Comparison of ENCODE assay signal across 17 cellular contexts in genomic region chr10:34190594-34190993, GRCh38.
"Had no signal": no experiment of that assay in that cellular context is flagged by ENCODE, and none has a peak within 500 bp of the region (broad histone marks: within the 10 kb centered on the region; RNA-seq: fewer than 3 reads in every experiment).

No MANE protein-coding gene starts in this region.

- ATAC-seq: activated naive CD8-positive, alpha-beta T cell treated with anti-CD3 and anti-CD28 coated beads, Interleukin-2, amount 50 U/mL, for 24 hours; body of pancreas; left colon; stimulated activated naive CD8-positive, alpha-beta T cell treated with anti-CD3 and anti-CD28 coated beads, Interleukin-15, amount 100 ng/mL, for 72 hours; T-cell had no signal

- H3K79me2 ChIP-seq: parathyroid adenoma had no signal

- H3K4me1 Mint-ChIP-seq: activated naive CD8-positive, alpha-beta T cell treated with anti-CD3 and anti-CD28 coated beads, Interleukin-2, amount 50 U/mL, for 24 hours; stimulated activated naive CD8-positive, alpha-beta T cell treated with anti-CD3 and anti-CD28 coated beads, Interleukin-15, amount 100 ng/mL, for 72 hours had no signal

- H3K36me3 Mint-ChIP-seq: T-cell had no signal

- H3K9me3 ChIP-seq: body of pancreas, vagina had no signal

- H3K4me3 Mint-ChIP-seq: activated naive CD8-positive, alpha-beta T cell treated with anti-CD3 and anti-CD28 coated beads, Interleukin-2, amount 50 U/mL, for 24 hours; stimulated activated naive CD8-positive, alpha-beta T cell treated with anti-CD3 and anti-CD28 coated beads, Interleukin-15, amount 100 ng/mL, for 72 hours; T-cell had no signal

- DNase-seq: activated CD4-positive, alpha-beta T cell treated with anti-CD3 and anti-CD28 coated beads for 4 hours; activated naive CD4-positive, alpha-beta T cell treated with Interleukin-2 at 50 U/mL for 16 hours; activated naive CD8-positive, alpha-beta T cell treated with anti-CD3 and anti-CD28 coated beads, Interleukin-2, amount 50 U/mL, for 24 hours; body of pancreas; cerebellar nuclear complex; dermis blood vessel endothelial cell; head of caudate nucleus; left colon; mammary epithelial cell; retina; stimulated activated CD4-positive, alpha-beta T cell treated with anti-CD3 and anti-CD28 coated beads, Interleukin-4, amount 100 ng/mL, for 4 hours; stimulated activated naive CD8-positive, alpha-beta T cell treated with anti-CD3 and anti-CD28 coated beads, Interleukin-15, amount 100 ng/mL, for 72 hours; T-cell; T1000 had no signal

- H3K36me3 ChIP-seq: vagina had no signal

- H3K9me3 Mint-ChIP-seq: activated naive CD8-positive, alpha-beta T cell treated with anti-CD3 and anti-CD28 coated beads, Interleukin-2, amount 50 U/mL, for 24 hours; stimulated activated naive CD8-positive, alpha-beta T cell treated with anti-CD3 and anti-CD28 coated beads, Interleukin-15, amount 100 ng/mL, for 72 hours; T-cell had no signal

- H3K27ac Mint-ChIP-seq: activated naive CD8-positive, alpha-beta T cell treated with anti-CD3 and anti-CD28 coated beads, Interleukin-2, amount 50 U/mL, for 24 hours; stimulated activated naive CD8-positive, alpha-beta T cell treated with anti-CD3 and anti-CD28 coated beads, Interleukin-15, amount 100 ng/mL, for 72 hours; T-cell had no signal

- H3K27me3 ChIP-seq: body of pancreas, vagina had no signal

- H3K27ac ChIP-seq: body of pancreas, parathyroid adenoma, vagina, VCaP had no signal

- H3K9ac ChIP-seq: parathyroid adenoma had no signal

- H3K4me1 ChIP-seq: parathyroid adenoma had no signal

- H3K4me3 ChIP-seq: body of pancreas, vagina had no signal

- H2AFZ ChIP-seq: parathyroid adenoma had no signal
